Comparison of ENCODE assay signal across 1 cellular context in the genomic region with DNA sequence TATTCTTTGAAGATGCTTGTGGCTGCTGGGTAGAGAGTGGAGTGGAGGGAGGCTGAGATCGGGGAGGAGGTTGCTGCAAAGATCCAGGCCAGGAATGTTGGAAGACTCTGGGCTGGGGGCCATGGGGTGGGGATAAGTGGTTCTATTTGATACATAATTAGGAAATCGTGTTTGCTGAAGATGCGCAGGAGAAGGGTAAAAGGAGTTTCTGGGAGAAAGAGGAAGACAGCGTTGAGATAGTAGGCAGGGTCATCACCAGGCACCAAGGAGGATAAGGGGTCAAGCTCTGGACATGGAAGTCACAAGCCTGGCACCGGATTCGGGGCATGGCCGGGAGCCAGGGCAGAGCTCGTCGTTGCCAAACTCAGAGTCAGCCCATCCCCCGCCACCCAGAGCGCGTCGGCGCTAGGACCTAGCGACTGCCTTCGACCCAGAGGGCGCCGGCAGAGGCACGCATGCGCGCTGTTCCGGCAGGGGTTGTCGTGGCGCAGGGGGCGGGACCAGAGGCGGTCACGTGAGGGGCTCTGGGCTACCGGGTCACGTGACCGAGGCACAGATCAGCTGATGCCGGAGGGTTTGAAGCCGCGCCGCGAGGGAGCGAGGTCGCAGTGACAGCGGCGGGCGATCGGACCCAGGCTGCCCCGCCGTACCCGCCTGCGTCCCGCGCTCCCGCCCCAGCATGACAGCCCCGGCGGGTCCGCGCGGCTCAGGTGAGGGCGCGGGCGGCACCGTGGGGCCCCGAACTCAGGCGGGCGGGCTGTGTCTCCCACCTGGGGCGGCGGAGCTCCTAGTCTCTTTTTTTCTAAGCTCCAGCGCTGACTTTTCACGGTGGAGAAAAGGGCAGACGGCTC.
A peak's percentile ranks its signal among the peaks of the same experiment; 100 is the strongest.
TF ChIP-seq lines count a peak whose summit lies in the region.

A gene (plus strand): TSS at position 553 of the 851 bp plus-strand sequence. CDS start 127 bp downstream, at position 680.

TF ChIP-seq in WTC11, 78 proteins besides CTCF, POLR2A, EP300 and RAD21 (continued from another document and continues in another):
- TF ChIP-seq, protein P1, sequence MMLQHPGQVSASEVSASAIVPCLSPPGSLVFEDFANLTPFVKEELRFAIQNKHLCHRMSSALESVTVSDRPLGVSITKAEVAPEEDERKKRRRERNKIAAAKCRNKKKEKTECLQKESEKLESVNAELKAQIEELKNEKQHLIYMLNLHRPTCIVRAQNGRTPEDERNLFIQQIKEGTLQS (CRISPR knock-in tag; conservative IDR thresholded peaks at IDR 0.05) = no peak
- peak; percentile 84 for TF ChIP-seq ZNF232 (CRISPR knock-in tag; IDR thresholded peaks at IDR 0.05)
- no peak for TF ChIP-seq TP53 (CRISPR knock-in tag; IDR thresholded peaks at IDR 0.05)
- no peak for TF ChIP-seq NFATC4 (CRISPR knock-in tag; IDR thresholded peaks at IDR 0.05)
- no peak for TF ChIP-seq NFYB (CRISPR knock-in tag; conservative IDR thresholded peaks at IDR 0.05; ENCODE audit: low read depth)
- no peak for TF ChIP-seq HMGA2 (CRISPR knock-in tag; IDR thresholded peaks at IDR 0.05)
- TF ChIP-seq RELA (CRISPR knock-in tag; IDR thresholded peaks at IDR 0.05; ENCODE audit: borderline replicate concordance) = no peak
- TF ChIP-seq, protein P2, sequence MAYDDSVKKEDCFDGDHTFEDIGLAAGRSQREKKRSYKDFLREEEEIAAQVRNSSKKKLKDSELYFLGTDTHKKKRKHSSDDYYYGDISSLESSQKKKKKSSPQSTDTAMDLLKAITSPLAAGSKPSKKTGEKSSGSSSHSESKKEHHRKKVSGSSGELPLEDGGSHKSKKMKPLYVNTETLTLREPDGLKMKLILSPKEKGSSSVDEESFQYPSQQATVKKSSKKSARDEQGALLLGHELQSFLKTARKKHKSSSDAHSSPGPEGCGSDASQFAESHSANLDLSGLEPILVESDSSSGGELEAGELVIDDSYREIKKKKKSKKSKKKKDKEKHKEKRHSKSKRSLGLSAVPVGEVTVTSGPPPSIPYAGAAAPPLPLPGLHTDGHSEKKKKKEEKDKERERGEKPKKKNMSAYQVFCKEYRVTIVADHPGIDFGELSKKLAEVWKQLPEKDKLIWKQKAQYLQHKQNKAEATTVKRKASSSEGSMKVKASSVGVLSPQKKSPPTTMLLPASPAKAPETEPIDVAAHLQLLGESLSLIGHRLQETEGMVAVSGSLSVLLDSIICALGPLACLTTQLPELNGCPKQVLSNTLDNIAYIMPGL (CRISPR knock-in tag; IDR thresholded peaks at IDR 0.05) = no peak
- TF ChIP-seq NFE2L1 (CRISPR knock-in tag; IDR thresholded peaks at IDR 0.05) = peak; percentile 61; the same call in 1 of the 2 replicates
- TF ChIP-seq ESRRA (CRISPR knock-in tag; IDR thresholded peaks at IDR 0.05; ENCODE audit: borderline replicate concordance) = no peak
- TF ChIP-seq ZNF416 (CRISPR knock-in tag; IDR thresholded peaks at IDR 0.05) = peak; percentile 49; the same call in 1 of the 2 replicates
- TF ChIP-seq, protein P3, sequence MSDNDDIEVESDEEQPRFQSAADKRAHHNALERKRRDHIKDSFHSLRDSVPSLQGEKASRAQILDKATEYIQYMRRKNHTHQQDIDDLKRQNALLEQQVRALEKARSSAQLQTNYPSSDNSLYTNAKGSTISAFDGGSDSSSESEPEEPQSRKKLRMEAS (CRISPR knock-in tag; IDR thresholded peaks at IDR 0.05) = peak; percentile 91
- TF ChIP-seq OVOL2 (CRISPR knock-in tag; IDR thresholded peaks at IDR 0.05; ENCODE audit: borderline replicate concordance) = no peak; the same call in 1 of the 2 replicates
- TF ChIP-seq, protein P4, sequence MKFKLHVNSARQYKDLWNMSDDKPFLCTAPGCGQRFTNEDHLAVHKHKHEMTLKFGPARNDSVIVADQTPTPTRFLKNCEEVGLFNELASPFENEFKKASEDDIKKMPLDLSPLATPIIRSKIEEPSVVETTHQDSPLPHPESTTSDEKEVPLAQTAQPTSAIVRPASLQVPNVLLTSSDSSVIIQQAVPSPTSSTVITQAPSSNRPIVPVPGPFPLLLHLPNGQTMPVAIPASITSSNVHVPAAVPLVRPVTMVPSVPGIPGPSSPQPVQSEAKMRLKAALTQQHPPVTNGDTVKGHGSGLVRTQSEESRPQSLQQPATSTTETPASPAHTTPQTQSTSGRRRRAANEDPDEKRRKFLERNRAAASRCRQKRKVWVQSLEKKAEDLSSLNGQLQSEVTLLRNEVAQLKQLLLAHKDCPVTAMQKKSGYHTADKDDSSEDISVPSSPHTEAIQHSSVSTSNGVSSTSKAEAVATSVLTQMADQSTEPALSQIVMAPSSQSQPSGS (CRISPR knock-in tag; IDR thresholded peaks at IDR 0.05; ENCODE audit: borderline replicate concordance, low read depth) = no peak
- TF ChIP-seq SMAD4 (CRISPR knock-in tag; IDR thresholded peaks at IDR 0.05) = no peak
- no peak for TF ChIP-seq FOXJ3 (CRISPR knock-in tag; IDR thresholded peaks at IDR 0.05; ENCODE audit: borderline replicate concordance)
- TF ChIP-seq NR2C2 (CRISPR knock-in tag; IDR thresholded peaks at IDR 0.05) = no peak
- TF ChIP-seq ATF1 (CRISPR knock-in tag; IDR thresholded peaks at IDR 0.05) = no peak
- TF ChIP-seq ZNF138 (CRISPR knock-in tag; conservative IDR thresholded peaks at IDR 0.05) = no peak
- TF ChIP-seq TEAD1 (CRISPR knock-in tag; IDR thresholded peaks at IDR 0.05) = peak; percentile 53
- TF ChIP-seq, protein P5, sequence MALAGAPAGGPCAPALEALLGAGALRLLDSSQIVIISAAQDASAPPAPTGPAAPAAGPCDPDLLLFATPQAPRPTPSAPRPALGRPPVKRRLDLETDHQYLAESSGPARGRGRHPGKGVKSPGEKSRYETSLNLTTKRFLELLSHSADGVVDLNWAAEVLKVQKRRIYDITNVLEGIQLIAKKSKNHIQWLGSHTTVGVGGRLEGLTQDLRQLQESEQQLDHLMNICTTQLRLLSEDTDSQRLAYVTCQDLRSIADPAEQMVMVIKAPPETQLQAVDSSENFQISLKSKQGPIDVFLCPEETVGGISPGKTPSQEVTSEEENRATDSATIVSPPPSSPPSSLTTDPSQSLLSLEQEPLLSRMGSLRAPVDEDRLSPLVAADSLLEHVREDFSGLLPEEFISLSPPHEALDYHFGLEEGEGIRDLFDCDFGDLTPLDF (CRISPR knock-in tag; IDR thresholded peaks at IDR 0.05) = no peak
- TF ChIP-seq JAZF1 (CRISPR knock-in tag; IDR thresholded peaks at IDR 0.05) = no peak
- TF ChIP-seq, protein P6, sequence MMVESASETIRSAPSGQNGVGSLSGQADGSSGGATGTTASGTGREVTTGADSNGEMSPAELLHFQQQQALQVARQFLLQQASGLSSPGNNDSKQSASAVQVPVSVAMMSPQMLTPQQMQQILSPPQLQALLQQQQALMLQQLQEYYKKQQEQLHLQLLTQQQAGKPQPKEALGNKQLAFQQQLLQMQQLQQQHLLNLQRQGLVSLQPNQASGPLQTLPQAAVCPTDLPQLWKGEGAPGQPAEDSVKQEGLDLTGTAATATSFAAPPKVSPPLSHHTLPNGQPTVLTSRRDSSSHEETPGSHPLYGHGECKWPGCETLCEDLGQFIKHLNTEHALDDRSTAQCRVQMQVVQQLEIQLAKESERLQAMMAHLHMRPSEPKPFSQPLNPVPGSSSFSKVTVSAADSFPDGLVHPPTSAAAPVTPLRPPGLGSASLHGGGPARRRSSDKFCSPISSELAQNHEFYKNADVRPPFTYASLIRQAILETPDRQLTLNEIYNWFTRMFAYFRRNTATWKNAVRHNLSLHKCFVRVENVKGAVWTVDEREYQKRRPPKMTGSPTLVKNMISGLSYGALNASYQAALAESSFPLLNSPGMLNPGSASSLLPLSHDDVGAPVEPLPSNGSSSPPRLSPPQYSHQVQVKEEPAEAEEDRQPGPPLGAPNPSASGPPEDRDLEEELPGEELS (CRISPR knock-in tag; IDR thresholded peaks at IDR 0.05) = no peak
- TF ChIP-seq, protein P7, sequence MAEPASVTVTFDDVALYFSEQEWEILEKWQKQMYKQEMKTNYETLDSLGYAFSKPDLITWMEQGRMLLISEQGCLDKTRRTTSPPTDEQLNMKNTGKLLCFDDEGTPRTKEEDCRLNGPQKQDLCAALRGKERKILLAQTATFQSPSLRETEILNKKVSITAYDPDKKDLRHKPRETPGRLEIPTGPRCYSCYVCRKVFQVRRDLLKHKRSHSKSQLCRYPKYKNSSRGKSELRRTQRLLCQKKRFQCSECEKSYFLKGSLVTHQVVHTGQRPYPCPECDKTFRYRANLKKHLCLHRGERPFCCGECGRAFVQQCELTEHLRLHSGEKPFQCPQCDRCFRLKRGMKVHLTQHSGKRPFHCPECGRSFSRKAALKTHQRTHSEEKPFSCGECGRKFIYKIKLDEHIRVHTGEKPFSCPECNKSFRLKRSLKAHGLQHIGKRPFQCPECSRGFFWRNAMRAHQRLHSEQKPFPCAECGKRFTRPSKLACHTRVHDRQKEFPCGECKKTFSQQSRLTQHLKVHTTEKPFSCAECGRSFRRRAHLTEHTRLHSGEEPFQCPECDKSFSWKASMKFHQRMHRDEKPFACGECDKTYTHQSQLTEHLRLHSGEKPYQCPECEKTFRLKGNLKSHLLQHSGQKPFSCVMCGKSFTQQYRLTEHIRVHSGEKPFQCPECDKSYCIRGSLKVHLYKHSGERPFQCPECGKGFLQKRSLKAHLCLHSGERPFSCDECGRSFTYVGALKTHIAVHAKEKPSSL (CRISPR knock-in tag; conservative IDR thresholded peaks at IDR 0.05) = no peak
- TF ChIP-seq, protein P8, sequence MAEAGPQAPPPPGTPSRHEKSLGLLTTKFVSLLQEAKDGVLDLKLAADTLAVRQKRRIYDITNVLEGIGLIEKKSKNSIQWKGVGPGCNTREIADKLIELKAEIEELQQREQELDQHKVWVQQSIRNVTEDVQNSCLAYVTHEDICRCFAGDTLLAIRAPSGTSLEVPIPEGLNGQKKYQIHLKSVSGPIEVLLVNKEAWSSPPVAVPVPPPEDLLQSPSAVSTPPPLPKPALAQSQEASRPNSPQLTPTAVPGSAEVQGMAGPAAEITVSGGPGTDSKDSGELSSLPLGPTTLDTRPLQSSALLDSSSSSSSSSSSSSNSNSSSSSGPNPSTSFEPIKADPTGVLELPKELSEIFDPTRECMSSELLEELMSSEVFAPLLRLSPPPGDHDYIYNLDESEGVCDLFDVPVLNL (CRISPR knock-in tag; IDR thresholded peaks at IDR 0.05; ENCODE audit: borderline replicate concordance, low read depth) = 0 out of 2 replicates have a peak, but pooled peaks have one; percentile 33
- TF ChIP-seq SMAD3 (CRISPR knock-in tag; IDR thresholded peaks at IDR 0.05; ENCODE audit: borderline replicate concordance) = peak; percentile 50; the same call in 1 of the 2 replicates
- TF ChIP-seq, protein P9, sequence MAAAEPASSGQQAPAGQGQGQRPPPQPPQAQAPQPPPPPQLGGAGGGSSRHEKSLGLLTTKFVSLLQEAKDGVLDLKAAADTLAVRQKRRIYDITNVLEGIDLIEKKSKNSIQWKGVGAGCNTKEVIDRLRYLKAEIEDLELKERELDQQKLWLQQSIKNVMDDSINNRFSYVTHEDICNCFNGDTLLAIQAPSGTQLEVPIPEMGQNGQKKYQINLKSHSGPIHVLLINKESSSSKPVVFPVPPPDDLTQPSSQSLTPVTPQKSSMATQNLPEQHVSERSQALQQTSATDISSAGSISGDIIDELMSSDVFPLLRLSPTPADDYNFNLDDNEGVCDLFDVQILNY (CRISPR knock-in tag; IDR thresholded peaks at IDR 0.05) = 0 out of 2 replicates have a peak, but pooled peaks have one; percentile 77
- no peak; the same call in 1 of the 2 replicates for TF ChIP-seq EMX1 (CRISPR knock-in tag; IDR thresholded peaks at IDR 0.05)
- TF ChIP-seq TEAD4 (CRISPR knock-in tag; IDR thresholded peaks at IDR 0.05) = no peak
- 0 out of 2 replicates have a peak, but pooled peaks have one; percentile 48 for TF ChIP-seq CREM (CRISPR knock-in tag; IDR thresholded peaks at IDR 0.05)
- no peak for TF ChIP-seq SOX15 (CRISPR knock-in tag; IDR thresholded peaks at IDR 0.05)
- TF ChIP-seq, protein P10, sequence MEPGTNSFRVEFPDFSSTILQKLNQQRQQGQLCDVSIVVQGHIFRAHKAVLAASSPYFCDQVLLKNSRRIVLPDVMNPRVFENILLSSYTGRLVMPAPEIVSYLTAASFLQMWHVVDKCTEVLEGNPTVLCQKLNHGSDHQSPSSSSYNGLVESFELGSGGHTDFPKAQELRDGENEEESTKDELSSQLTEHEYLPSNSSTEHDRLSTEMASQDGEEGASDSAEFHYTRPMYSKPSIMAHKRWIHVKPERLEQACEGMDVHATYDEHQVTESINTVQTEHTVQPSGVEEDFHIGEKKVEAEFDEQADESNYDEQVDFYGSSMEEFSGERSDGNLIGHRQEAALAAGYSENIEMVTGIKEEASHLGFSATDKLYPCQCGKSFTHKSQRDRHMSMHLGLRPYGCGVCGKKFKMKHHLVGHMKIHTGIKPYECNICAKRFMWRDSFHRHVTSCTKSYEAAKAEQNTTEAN (CRISPR knock-in tag; IDR thresholded peaks at IDR 0.05) = no peak
- TF ChIP-seq, protein P11, sequence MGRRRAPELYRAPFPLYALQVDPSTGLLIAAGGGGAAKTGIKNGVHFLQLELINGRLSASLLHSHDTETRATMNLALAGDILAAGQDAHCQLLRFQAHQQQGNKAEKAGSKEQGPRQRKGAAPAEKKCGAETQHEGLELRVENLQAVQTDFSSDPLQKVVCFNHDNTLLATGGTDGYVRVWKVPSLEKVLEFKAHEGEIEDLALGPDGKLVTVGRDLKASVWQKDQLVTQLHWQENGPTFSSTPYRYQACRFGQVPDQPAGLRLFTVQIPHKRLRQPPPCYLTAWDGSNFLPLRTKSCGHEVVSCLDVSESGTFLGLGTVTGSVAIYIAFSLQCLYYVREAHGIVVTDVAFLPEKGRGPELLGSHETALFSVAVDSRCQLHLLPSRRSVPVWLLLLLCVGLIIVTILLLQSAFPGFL (CRISPR knock-in tag; IDR thresholded peaks at IDR 0.05; ENCODE audit: borderline replicate concordance) = no peak
- TF ChIP-seq MXD4 (CRISPR knock-in tag; IDR thresholded peaks at IDR 0.05; ENCODE audit: borderline replicate concordance) = no peak
- TF ChIP-seq, protein P12, sequence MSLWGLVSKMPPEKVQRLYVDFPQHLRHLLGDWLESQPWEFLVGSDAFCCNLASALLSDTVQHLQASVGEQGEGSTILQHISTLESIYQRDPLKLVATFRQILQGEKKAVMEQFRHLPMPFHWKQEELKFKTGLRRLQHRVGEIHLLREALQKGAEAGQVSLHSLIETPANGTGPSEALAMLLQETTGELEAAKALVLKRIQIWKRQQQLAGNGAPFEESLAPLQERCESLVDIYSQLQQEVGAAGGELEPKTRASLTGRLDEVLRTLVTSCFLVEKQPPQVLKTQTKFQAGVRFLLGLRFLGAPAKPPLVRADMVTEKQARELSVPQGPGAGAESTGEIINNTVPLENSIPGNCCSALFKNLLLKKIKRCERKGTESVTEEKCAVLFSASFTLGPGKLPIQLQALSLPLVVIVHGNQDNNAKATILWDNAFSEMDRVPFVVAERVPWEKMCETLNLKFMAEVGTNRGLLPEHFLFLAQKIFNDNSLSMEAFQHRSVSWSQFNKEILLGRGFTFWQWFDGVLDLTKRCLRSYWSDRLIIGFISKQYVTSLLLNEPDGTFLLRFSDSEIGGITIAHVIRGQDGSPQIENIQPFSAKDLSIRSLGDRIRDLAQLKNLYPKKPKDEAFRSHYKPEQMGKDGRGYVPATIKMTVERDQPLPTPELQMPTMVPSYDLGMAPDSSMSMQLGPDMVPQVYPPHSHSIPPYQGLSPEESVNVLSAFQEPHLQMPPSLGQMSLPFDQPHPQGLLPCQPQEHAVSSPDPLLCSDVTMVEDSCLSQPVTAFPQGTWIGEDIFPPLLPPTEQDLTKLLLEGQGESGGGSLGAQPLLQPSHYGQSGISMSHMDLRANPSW (CRISPR knock-in tag; conservative IDR thresholded peaks at IDR 0.05; ENCODE audit: low read depth) = no peak
- peak; percentile 56; the same call in 1 of the 2 replicates for TF ChIP-seq GABPB1 (CRISPR knock-in tag; IDR thresholded peaks at IDR 0.05)
- TF ChIP-seq JUN (CRISPR knock-in tag; IDR thresholded peaks at IDR 0.05) = no peak
- TF ChIP-seq ZNF263 (CRISPR knock-in tag; IDR thresholded peaks at IDR 0.05; ENCODE audit: low read depth) = no peak
- TF ChIP-seq ZNF396 (CRISPR knock-in tag; IDR thresholded peaks at IDR 0.05; ENCODE audit: borderline replicate concordance) = no peak
- no peak for TF ChIP-seq ZBTB21 (CRISPR knock-in tag; IDR thresholded peaks at IDR 0.05; ENCODE audit: borderline replicate concordance)
- TF ChIP-seq CREB1 (CRISPR knock-in tag; IDR thresholded peaks at IDR 0.05) = no peak
